ENCODE assay signal across 8 cellular contexts in the genomic region with DNA sequence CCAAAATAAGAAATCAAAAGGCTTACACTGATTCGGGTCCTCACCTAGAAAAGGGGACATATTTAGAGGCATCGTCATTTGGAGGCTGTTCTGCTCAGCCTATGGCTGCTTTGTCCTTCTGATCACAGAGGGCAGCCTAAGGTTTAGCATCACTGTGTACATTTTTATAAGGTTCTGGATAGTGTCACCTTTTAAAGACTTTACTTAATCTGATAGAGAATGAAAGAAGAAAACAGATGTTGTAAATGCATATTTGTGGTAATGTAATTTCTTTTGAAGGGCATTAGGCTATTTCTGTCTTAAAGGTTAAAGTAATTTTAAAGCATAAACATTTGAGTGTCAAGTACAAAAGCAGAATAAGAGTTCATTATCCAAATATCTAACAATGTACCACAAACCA.
"Had no signal": no experiment of that assay in that cellular context is flagged by ENCODE, and none has a peak within 500 bp of the region (broad histone marks: within the 10 kb centered on the region; RNA-seq: fewer than 3 reads in every experiment).

No MANE protein-coding gene starts in this region.

- ATAC-seq: HCT116, K562 had no signal

- H3K36me3 ChIP-seq: HAP-1 had no signal

- DNase-seq: GM23248, GOT3, H7, HFFc6, IMR-90 had no signal

- H3K27ac ChIP-seq: GM23248 had no signal

- H3K4me3 ChIP-seq: GM23248, HAP-1, K562 had no signal

- H3K9me3 ChIP-seq: HAP-1 had no signal

- H3K27ac Mint-ChIP-seq: HFFc6 had no signal

- H3K9ac ChIP-seq: GM23248 had no signal

- H2AFZ ChIP-seq: GM23248 had no signal

- H3K4me3 Mint-ChIP-seq: HFFc6 had no signal

- H3K9me3 Mint-ChIP-seq: HFFc6 had no signal
